21 cellular contexts compared by ENCODE assay signal in genomic region chr17:80559688-80560290, GRCh38. TPM values are rescaled to one million over a fixed set of nuclear protein-coding genes. Genes with fewer than 3 reads are reported as not detected.
A peak's percentile ranks its signal among the peaks of the same experiment; 100 is the strongest.
DNase-seq lines count a peak whose midpoint lies in the region; ATAC-seq, FAIRE-seq and TF ChIP-seq lines count a peak whose summit lies in the region.
"Had no signal": no experiment of that assay in that cellular context is flagged by ENCODE, and none has a peak within 500 bp of the region (broad histone marks: within the 10 kb centered on the region; RNA-seq: fewer than 3 reads in every experiment).

No MANE protein-coding gene starts in this region.

- H3K14ac ChIP-seq in IMR-90 (replicated peaks; ENCODE audit: low read depth, low read length) = peak overlapping the region; percentile 94

- H3K27ac ChIP-seq in IMR-90 (ENCODE audit: insufficient read depth, low read length) = peak overlapping the region; percentile 13; the same call in 1 of the 2 replicates
- no peak overlapping the region for H3K27ac ChIP-seq in naive thymus-derived CD4-positive, alpha-beta T cell (ENCODE audit: low read depth, low read length)
- H3K27ac ChIP-seq: gastrocnemius medialis, right lobe of liver, tibial nerve had no signal

- peaks cover 45% of the 10 kb centered on the region for H3K9me1 ChIP-seq in IMR-90 (ENCODE audit: insufficient read depth, low read length)

- BruUV-seq in IMR-90 (replicated peaks; lab: Mats Ljungman, UMichigan) = no TSS peak

- peak overlapping the region; percentile 10; the same call in 1 of the 2 replicates for H3K18ac ChIP-seq in IMR-90 (ENCODE audit: low read depth, low read length)

- H4K91ac ChIP-seq in IMR-90 (ENCODE audit: insufficient read depth, low read depth, low read length) = peak overlapping the region; percentile 81; the same call in 1 of the 2 replicates

- CTCF ChIA-PET in IMR-90 (lab: Yijun Ruan, JAX) = interaction anchor here (1.4 kb wide), 1 partner anchor 16 kb away, joined by 3 read pairs; no protein-coding TSS in a partner anchor
- CTCF ChIA-PET in naive thymus-derived CD4-positive, alpha-beta T cell (lab: Charles Lee) = no interaction called here

- peak overlapping the region; percentile 83 for H2BK120ac ChIP-seq in IMR-90 (ENCODE audit: low read depth, low read length)

- peak overlapping the region; percentile 75 for H3K4ac ChIP-seq in IMR-90 (ENCODE audit: low read depth, low read length)

- H3K23ac ChIP-seq in IMR-90 (ENCODE audit: low read depth, low read length) = peak overlapping the region; percentile 36

- H3K36me3 ChIP-seq in IMR-90 (ENCODE audit: control insufficient read depth, insufficient read depth, low read length) (no peaks in the 10 kb centered on the region), skeletal muscle satellite cell (ENCODE audit: insufficient read depth, low read length) (no peaks in the 10 kb centered on the region)
- H3K36me3 ChIP-seq in naive thymus-derived CD4-positive, alpha-beta T cell (ENCODE audit: control insufficient read depth in 2 of 3, insufficient read depth in 3 of 3, low read length in 3 of 3) = peaks cover 0 to 16% (median 0%) of the 10 kb centered on the region in 3 experiments
- H3K36me3 ChIP-seq: gastrocnemius medialis, right lobe of liver had no signal

- no peak overlapping the region for H3K4me3 ChIP-seq in IMR-90 (ENCODE audit: insufficient read depth, low read depth, low read length)
- no peak overlapping the region for H3K4me3 ChIP-seq in skeletal muscle satellite cell (ENCODE audit: low read length)
- H3K4me3 ChIP-seq in naive thymus-derived CD4-positive, alpha-beta T cell (ENCODE audit: low read length) = no peak overlapping the region
- H3K4me3 ChIP-seq: gastrocnemius medialis, GM12878, GM23338, right lobe of liver, tibial nerve had no signal

- peaks cover 0 to 1% (median 0%) of the 10 kb centered on the region in 11 donors for H3K9me3 Mint-ChIP-seq in naive thymus-derived CD4-positive, alpha-beta T cell
- H3K9me3 Mint-ChIP-seq: activated naive CD4-positive, alpha-beta T cell treated with anti-CD3 and anti-CD28 coated beads for 36 hours; CD4-positive, CD25-positive, alpha-beta regulatory T cell; GM23338; nephron; T-cell had no signal

- H3K27me3 ChIP-seq in IMR-90 (ENCODE audit: control insufficient read depth, insufficient read depth, low read length) = no peaks in the 10 kb centered on the region
- H3K27me3 ChIP-seq in skeletal muscle satellite cell (ENCODE audit: control insufficient read depth, insufficient read depth, low read length) = no peaks in the 10 kb centered on the region
- H3K27me3 ChIP-seq in naive thymus-derived CD4-positive, alpha-beta T cell (ENCODE audit: control insufficient read depth in 2 of 2, insufficient read depth in 2 of 2, low read length in 2 of 2) = no peaks in the 10 kb centered on the region
- H3K27me3 ChIP-seq: gastrocnemius medialis, right lobe of liver, tibial nerve had no signal

- in situ Hi-C loops in IMR-90 (cut with MboI; ENCODE audit: low sequenced_read_pairs) = no loop called here

- peak overlapping the region; percentile 76 for H2BK5ac ChIP-seq in IMR-90 (ENCODE audit: low read depth, low read length, poor library complexity, severe bottlenecking)

- DNase-seq in IMR-90 = peak; percentile 88
- peak; percentile 26 for DNase-seq in amniotic stem cell (lab: John Stamatoyannopoulos, UW)
- peak; percentile 97 for DNase-seq in glomerular visceral epithelial cell (ENCODE audit: extremely low spot score)
- no peak for DNase-seq in GM19239 (ENCODE audit: insufficient read length, low spot score)
- no peak for DNase-seq in naive thymus-derived CD4-positive, alpha-beta T cell
- DNase-seq in globus pallidus (ENCODE audit: low spot score) = no peak
- DNase-seq: activated CD8-positive, alpha-beta memory T cell treated with anti-CD3 and anti-CD28 coated beads, Interleukin-2, amount 50 U/mL, for 4 hours; activated naive CD4-positive, alpha-beta T cell treated with anti-CD3 and anti-CD28 coated beads for 36 hours; caudate nucleus; CD4-positive, CD25-positive, alpha-beta regulatory T cell; effector memory CD4-positive, alpha-beta T cell; gastrocnemius medialis; NCI-H2107; right lobe of liver; T-cell had no signal

- peaks cover 22 to 78% of the 10 kb centered on the region in 2 experiments for H3K79me1 ChIP-seq in IMR-90 (ENCODE audit: low read depth in 1 of 2, low read length in 2 of 2)

- ATAC-seq in IMR-90 (ENCODE audit: low read depth) (peak; percentile 84), GM19035 (IDR thresholded peaks at IDR 0.05; ENCODE audit: unreplicated experiment) (no peak)
- ATAC-seq in naive thymus-derived CD4-positive, alpha-beta T cell = no peak
- ATAC-seq: GM12878, GM23338, right lobe of liver, T-cell had no signal

- TF ChIP-seq CTCF in IMR-90 (conservative IDR thresholded peaks at IDR 0.05; ENCODE audit: low read depth, low read length) = no peak

- H3K27ac Mint-ChIP-seq in naive thymus-derived CD4-positive, alpha-beta T cell = peak overlapping the region in 1 of 9 donors; percentile 45
- H3K27ac Mint-ChIP-seq: activated naive CD4-positive, alpha-beta T cell treated with anti-CD3 and anti-CD28 coated beads for 36 hours; CD4-positive, CD25-positive, alpha-beta regulatory T cell; GM23338; nephron; T-cell had no signal

- H3K36me3 Mint-ChIP-seq in naive thymus-derived CD4-positive, alpha-beta T cell = peaks cover 0 to 17% (median 4%) of the 10 kb centered on the region in 5 donors

- peaks cover 23% of the 10 kb centered on the region for H4K20me1 ChIP-seq in IMR-90 (ENCODE audit: insufficient read depth, low read length)

- H3K9me3 ChIP-seq in IMR-90 (ENCODE audit: control insufficient read depth, insufficient read depth, low read length) = no peaks in the 10 kb centered on the region
- H3K9me3 ChIP-seq in skeletal muscle satellite cell (replicated peaks; ENCODE audit: low read length) = no peaks in the 10 kb centered on the region
- no peaks in the 10 kb centered on the region for H3K9me3 ChIP-seq in naive thymus-derived CD4-positive, alpha-beta T cell (ENCODE audit: control insufficient read depth in 2 of 3, low read length in 3 of 3)
- H3K9me3 ChIP-seq: gastrocnemius medialis, right lobe of liver, tibial nerve had no signal

- H2AFZ ChIP-seq in IMR-90 (replicated peaks; ENCODE audit: low read length, poor library complexity) = peak overlapping the region; percentile 64
- H2AFZ ChIP-seq: GM23338 had no signal

- H3K4me1 Mint-ChIP-seq in naive thymus-derived CD4-positive, alpha-beta T cell = peaks cover 11 to 30% (median 23%) of the 10 kb centered on the region in 7 donors
- H3K4me1 Mint-ChIP-seq: GM23338, nephron had no signal

- no peak overlapping the region for H3K4me3 Mint-ChIP-seq in naive thymus-derived CD4-positive, alpha-beta T cell
- H3K4me3 Mint-ChIP-seq: activated naive CD4-positive, alpha-beta T cell treated with anti-CD3 and anti-CD28 coated beads for 36 hours; CD4-positive, CD25-positive, alpha-beta regulatory T cell; GM23338; nephron; T-cell had no signal

- H4K5ac ChIP-seq in IMR-90 (ENCODE audit: low read depth, low read length) = peak overlapping the region; percentile 6; the same call in 1 of the 2 replicates

- H2BK15ac ChIP-seq in IMR-90 (ENCODE audit: low read depth, low read length) = peak overlapping the region; percentile 39; the same call in 1 of the 3 replicates

- POLR2A ChIA-PET in IMR-90 (lab: Charles Lee; ENCODE audit: unreplicated experiment) = no interaction called here
- POLR2A ChIA-PET in naive thymus-derived CD4-positive, alpha-beta T cell (lab: Charles Lee) = no interaction called here

- H3K4me2 ChIP-seq in IMR-90 (ENCODE audit: low read depth, low read length) (no peak overlapping the region), skeletal muscle satellite cell (ENCODE audit: low read length) (peak overlapping the region; percentile 40)
- H3K4me2 ChIP-seq: GM23338 had no signal

- peak overlapping the region; percentile 14 to 76; a peak in 3 of 4 replicates for H4K8ac ChIP-seq in IMR-90 (ENCODE audit: low read depth in 2 of 2, low read length in 2 of 2)

- H2AK9ac ChIP-seq in IMR-90 (replicated peaks; ENCODE audit: low read depth, low read length, poor library complexity) = peak overlapping the region; percentile 90

- TF ChIP-seq RAD21 in IMR-90 (IDR thresholded peaks at IDR 0.05; ENCODE audit: low read length) = no peak

- H2BK20ac ChIP-seq in IMR-90 (ENCODE audit: low read depth, low read length) = peak overlapping the region; percentile 80; the same call in 1 of the 2 replicates

- intact Hi-C loops in IMR-90 (cut with micrococcal nuclease) = loop anchor here (5.0 kb wide), 1 partner anchor 132 kb away; no protein-coding TSS in a partner anchor
- intact Hi-C loops in naive thymus-derived CD4-positive, alpha-beta T cell (cut with micrococcal nuclease) = no loop called here

- H2AK5ac ChIP-seq in IMR-90 (ENCODE audit: low read depth, low read length) = peak overlapping the region; percentile 88

- no peak for TF ChIP-seq POLR2A in IMR-90 (IDR thresholded peaks at IDR 0.05; ENCODE audit: low read depth, low read length)

- 100% methylated on average over 2 of the region's 8 CpGs; no CpG with 5 or more reads in 1 of the 2 experiments for WGBS in IMR-90 (ENCODE audit: extremely low coverage in 2 of 2, insufficient read length in 1 of 2), 2 experiments

- H3K4me1 ChIP-seq in IMR-90 (ENCODE audit: control insufficient read depth, insufficient read depth, low read length) (peaks cover 15% of the 10 kb centered on the region), skeletal muscle satellite cell (ENCODE audit: control insufficient read depth, insufficient read depth, low read length) (peaks cover 26% of the 10 kb centered on the region)
- H3K4me1 ChIP-seq in naive thymus-derived CD4-positive, alpha-beta T cell (ENCODE audit: control insufficient read depth in 2 of 2, insufficient read depth in 2 of 2, low read length in 2 of 2) = no peaks in the 10 kb centered on the region
- H3K4me1 ChIP-seq: right lobe of liver had no signal

- H3K27me3 Mint-ChIP-seq in naive thymus-derived CD4-positive, alpha-beta T cell = no peaks in the 10 kb centered on the region
- H3K27me3 Mint-ChIP-seq: CD4-positive, CD25-positive, alpha-beta regulatory T cell; T-cell had no signal

- H3K56ac ChIP-seq in IMR-90 (ENCODE audit: extremely low read depth, insufficient read depth, low read length) = no peak overlapping the region

- FAIRE-seq in GM19239 (lab: Jason Lieb, UNC) = no peak
- FAIRE-seq: GM12878 had no signal

- H3K9ac ChIP-seq in IMR-90 (ENCODE audit: low read depth, low read length) (no peak overlapping the region), skeletal muscle satellite cell (ENCODE audit: low read depth, low read length) (peak overlapping the region; percentile 43)

- dilution Hi-C loops in IMR-90 (cut with HindIII; ENCODE audit: low sequenced_read_pairs, unreplicated experiment) = no loop called here

TF ChIP-seq in IMR-90, 13 proteins besides CTCF, POLR2A, EP300 and RAD21 (continues in another document):
- TF ChIP-seq RFX5 (IDR thresholded peaks at IDR 0.05; ENCODE audit: low read depth, low read length) (no peak), MAZ (IDR thresholded peaks at IDR 0.05; ENCODE audit: borderline replicate concordance, low read depth, low read length) (no peak)

RNA-seq across cellular contexts. Expression of gene RPTOR, which starts 15.2 kb away (rescaled TPM):
- total RNA-seq in IMR-90 (2012; rRNA removed) = 10.8 and 11.1 TPM in 2 replicates
- polyA plus RNA-seq in IMR-90 (2012; rRNA removed) = 14.7 and 15.8 TPM in 2 replicates
- polyA plus RNA-seq in IMR-90 (2012; cell fraction: cytosol; rRNA removed) = 12.8 and 14.6 TPM in 2 replicates
- 12.4 and 24.1 TPM in 2 replicates for polyA plus RNA-seq in IMR-90 (2012; cell fraction: nucleus; rRNA removed; ENCODE audit: low replicate concordance)
- 27.7 and 30.2 TPM in 2 replicates for total RNA-seq in skeletal muscle satellite cell (2012; rRNA removed)
- total RNA-seq in naive thymus-derived CD4-positive, alpha-beta T cell = 10 to 100 TPM; 53.7 to 89.8 (median 69.5) TPM
- 10 to 100 TPM; 10.9 to 14.7 TPM for polyA plus RNA-seq in naive thymus-derived CD4-positive, alpha-beta T cell

Comparison
In these comparisons a context has a peak if more than half of its experiments do, and no peak if none do; other contexts are left out.
1. DNase-seq: peak in IMR-90 (single experiment), amniotic stem cell (single experiment) and glomerular visceral epithelial cell (single experiment); none in GM19239 (single experiment), naive thymus-derived CD4-positive, alpha-beta T cell (0 of 9) and globus pallidus (single experiment).